In genomic region chr6:107491059-107491609, GRCh38 we compare ENCODE assay signal across 8 cellular contexts. TPM values are rescaled to one million over a fixed set of nuclear protein-coding genes. Genes with fewer than 3 reads are reported as not detected.
DNase-seq lines count a peak whose midpoint lies in the region; ATAC-seq and TF ChIP-seq lines count a peak whose summit lies in the region.

No MANE protein-coding gene starts in this region.

- H3K4me3 ChIP-seq in CD4-positive, CD25-positive, alpha-beta regulatory T cell (ENCODE audit: low read depth, low read length) = no peak overlapping the region
- H3K4me3 ChIP-seq in IMR-90 (ENCODE audit: insufficient read depth, low read depth, low read length) = peak overlapping the region; percentile 93
- H3K4me3 ChIP-seq in osteoblast (ENCODE audit: insufficient read depth, low read length) = peak overlapping the region; percentile 73

- H2BK15ac ChIP-seq in IMR-90 (ENCODE audit: low read depth, low read length) = no peak overlapping the region

- peak in 1 of 2 donors; percentile 7 for ATAC-seq in CD4-positive, CD25-positive, alpha-beta regulatory T cell (ENCODE audit: low read depth in 2 of 2)
- ATAC-seq in IMR-90 (ENCODE audit: low read depth) (no peak), Right ventricle myocardium superior (ENCODE audit: poor library complexity) (peak; percentile 68), HG02852 (IDR thresholded peaks at IDR 0.05; ENCODE audit: unreplicated experiment) (no peak), HG02840 (IDR thresholded peaks at IDR 0.05; ENCODE audit: low FRiP score, unreplicated experiment) (no peak)
- ATAC-seq in activated T-cell treated with anti-CD3 and anti-CD28 coated beads, Interleukin-2, amount 50 U/mL, for 72 hours (replicated peaks in 1 of 2) = peak; percentile 6 to 18

- WGBS in IMR-90 (ENCODE audit: extremely low coverage in 2 of 2, insufficient read length in 1 of 2), 2 experiments = 0% methylated on average over 1 of the region's 40 CpGs; no CpG with 5 or more reads in 1 of the 2 experiments

- H3K4me1 Mint-ChIP-seq in CD4-positive, CD25-positive, alpha-beta regulatory T cell = peaks cover 0 to 30% (median 12%) of the 10 kb centered on the region in 4 donors
- H3K4me1 Mint-ChIP-seq in activated T-cell treated with anti-CD3 and anti-CD28 coated beads, Interleukin-2, amount 50 U/mL, for 72 hours (ENCODE audit: low read depth) = peaks cover 27% of the 10 kb centered on the region

- POLR2A ChIA-PET in IMR-90 (lab: Charles Lee; ENCODE audit: unreplicated experiment) = interaction anchor here (0.9 kb wide), 1 partner anchor 467 kb away, joined by 3 read pairs; the partner anchor contains the start of gene SEC63

- dilution Hi-C loops in IMR-90 (cut with HindIII; ENCODE audit: low sequenced_read_pairs, unreplicated experiment) = no loop called here

- peaks cover 59% of the 10 kb centered on the region for H3K27me3 ChIP-seq in CD4-positive, CD25-positive, alpha-beta regulatory T cell (ENCODE audit: control insufficient read depth, insufficient read depth, low read length)
- H3K27me3 ChIP-seq in IMR-90 (ENCODE audit: control insufficient read depth, insufficient read depth, low read length) = peaks cover 11% of the 10 kb centered on the region
- peaks cover 56% of the 10 kb centered on the region for H3K27me3 ChIP-seq in osteoblast (ENCODE audit: insufficient read depth, low read length)

- peaks cover 31% of the 10 kb centered on the region for H3K27me3 Mint-ChIP-seq in CD4-positive, CD25-positive, alpha-beta regulatory T cell
- H3K27me3 Mint-ChIP-seq in activated T-cell treated with anti-CD3 and anti-CD28 coated beads, Interleukin-2, amount 50 U/mL, for 72 hours (ENCODE audit: low read depth) = peaks cover 36% of the 10 kb centered on the region

- no peak overlapping the region for H2BK20ac ChIP-seq in IMR-90 (ENCODE audit: low read depth, low read length)

- H2BK5ac ChIP-seq in IMR-90 (ENCODE audit: low read depth, low read length, poor library complexity, severe bottlenecking) = no peak overlapping the region

- in situ Hi-C loops in IMR-90 (cut with MboI; ENCODE audit: low sequenced_read_pairs) = loop anchor here (10.0 kb wide), 2 partner anchors 354 to 366 kb away; no protein-coding TSS in a partner anchor

- peak overlapping the region; percentile 74; the same call in 1 of the 2 replicates for H3K9ac ChIP-seq in IMR-90 (ENCODE audit: low read depth, low read length)

- peak overlapping the region; percentile 33; the same call in 1 of the 2 replicates for H2BK120ac ChIP-seq in IMR-90 (ENCODE audit: low read depth, low read length)

- peaks cover 0 to 19% of the 10 kb centered on the region in 2 experiments; a peak in 1 of 4 replicates for H3K79me1 ChIP-seq in IMR-90 (ENCODE audit: low read depth in 1 of 2, low read length in 2 of 2)

- no peaks in the 10 kb centered on the region for H3K36me3 ChIP-seq in CD4-positive, CD25-positive, alpha-beta regulatory T cell (ENCODE audit: control insufficient read depth, insufficient read depth, low read length)
- H3K36me3 ChIP-seq in IMR-90 (ENCODE audit: control insufficient read depth, insufficient read depth, low read length) (no peaks in the 10 kb centered on the region), osteoblast (ENCODE audit: insufficient read depth, low read length) (no peaks in the 10 kb centered on the region)

- no TSS peak for BruUV-seq in IMR-90 (replicated peaks; lab: Mats Ljungman, UMichigan)

- TF ChIP-seq CTCF in IMR-90 (conservative IDR thresholded peaks at IDR 0.05; ENCODE audit: low read depth, low read length) (no peak), osteoblast (IDR thresholded peaks at IDR 0.05; ENCODE audit: extremely low read depth, low read depth, low read length) (no peak)

- H3K4me2 ChIP-seq in IMR-90 (ENCODE audit: low read depth, low read length) = peak overlapping the region; percentile 95
- peak overlapping the region; percentile 80 for H3K4me2 ChIP-seq in osteoblast (ENCODE audit: insufficient read depth, low read length)

- no peak overlapping the region for H3K27ac Mint-ChIP-seq in CD4-positive, CD25-positive, alpha-beta regulatory T cell
- H3K27ac Mint-ChIP-seq in activated T-cell treated with anti-CD3 and anti-CD28 coated beads, Interleukin-2, amount 50 U/mL, for 72 hours = no peak overlapping the region

- H4K91ac ChIP-seq in IMR-90 (ENCODE audit: insufficient read depth, low read depth, low read length) = no peak overlapping the region

- no peak overlapping the region; the same call in 1 of the 2 replicates for H3K18ac ChIP-seq in IMR-90 (ENCODE audit: low read depth, low read length)

- no peak overlapping the region for H3K27ac ChIP-seq in CD4-positive, CD25-positive, alpha-beta regulatory T cell (ENCODE audit: insufficient read depth, low read length, poor library complexity, severe bottlenecking)
- H3K27ac ChIP-seq in IMR-90 (ENCODE audit: insufficient read depth, low read length) = peak overlapping the region; percentile 39; the same call in 1 of the 2 replicates
- H3K27ac ChIP-seq in osteoblast (ENCODE audit: low read depth, low read length) = no peak overlapping the region

- no peak overlapping the region for H3K14ac ChIP-seq in IMR-90 (replicated peaks; ENCODE audit: low read depth, low read length)

- no peak overlapping the region for H3K4ac ChIP-seq in IMR-90 (ENCODE audit: low read depth, low read length)

- peaks cover 28% of the 10 kb centered on the region for H3K4me1 ChIP-seq in CD4-positive, CD25-positive, alpha-beta regulatory T cell (ENCODE audit: control insufficient read depth, insufficient read depth, low read length, poor library complexity, severe bottlenecking)
- peaks cover 3% of the 10 kb centered on the region for H3K4me1 ChIP-seq in IMR-90 (ENCODE audit: control insufficient read depth, insufficient read depth, low read length)
- H3K4me1 ChIP-seq in osteoblast (ENCODE audit: insufficient read depth, low read length) = peaks cover 42% of the 10 kb centered on the region

- H3K36me3 Mint-ChIP-seq in CD4-positive, CD25-positive, alpha-beta regulatory T cell = peaks cover 3% of the 10 kb centered on the region
- peaks cover 4 to 5% of the 10 kb centered on the region in 2 donors for H3K36me3 Mint-ChIP-seq in activated T-cell treated with anti-CD3 and anti-CD28 coated beads, Interleukin-2, amount 50 U/mL, for 72 hours (ENCODE audit: insufficient read depth in 2 of 2)

- no peak overlapping the region for H4K8ac ChIP-seq in IMR-90 (ENCODE audit: low read depth in 2 of 2, low read length in 2 of 2)

- H4K5ac ChIP-seq in IMR-90 (ENCODE audit: low read depth, low read length) = no peak overlapping the region

- peak overlapping the region; percentile 28; the same call in 1 of the 2 replicates for H3K23ac ChIP-seq in IMR-90 (ENCODE audit: low read depth, low read length)

- peak overlapping the region; percentile 92 for H2AFZ ChIP-seq in IMR-90 (replicated peaks; ENCODE audit: low read length, poor library complexity)
- peak overlapping the region; percentile 78 for H2AFZ ChIP-seq in osteoblast (ENCODE audit: low read length)

- no peaks in the 10 kb centered on the region for H3K79me2 ChIP-seq in osteoblast (ENCODE audit: insufficient read depth, low read length)

- TF ChIP-seq POLR2A in IMR-90 (IDR thresholded peaks at IDR 0.05; ENCODE audit: low read depth, low read length) = no peak

- H2AK9ac ChIP-seq in IMR-90 (replicated peaks; ENCODE audit: low read depth, low read length, poor library complexity) = peak overlapping the region; percentile 44

- intact Hi-C loops in IMR-90 (cut with micrococcal nuclease) (loop anchor here (2.0 to 5.0 kb wide), 3 partner anchors 151 to 358 kb away; no protein-coding TSS in a partner anchor), Right ventricle myocardium superior (cut with DNase I) (loop anchor here (10.0 kb wide), 1 partner anchor 164 kb away; no protein-coding TSS in a partner anchor)

- peak in 1 of 3 donors; percentile 3 for DNase-seq in CD4-positive, CD25-positive, alpha-beta regulatory T cell
- DNase-seq in IMR-90 = peak; percentile 20
- DNase-seq in activated T-cell treated with anti-CD3 and anti-CD28 coated beads, Interleukin-2, amount 50 U/mL, for 72 hours = peak; percentile 23 to 26
- peak; percentile 87 for DNase-seq in Right ventricle myocardium superior
- peak; percentile 90 for DNase-seq in osteoblast (ENCODE audit: insufficient read length, low spot score, missing footprints)
- DNase-seq in GM19240 (ENCODE audit: insufficient read length, low spot score) = no peak

- peak overlapping the region in 3 of 4 donors; percentile 82 to 86 (median 86) for H3K4me3 Mint-ChIP-seq in CD4-positive, CD25-positive, alpha-beta regulatory T cell
- peak overlapping the region; percentile 89 to 93 for H3K4me3 Mint-ChIP-seq in activated T-cell treated with anti-CD3 and anti-CD28 coated beads, Interleukin-2, amount 50 U/mL, for 72 hours

- no peaks in the 10 kb centered on the region for H3K9me1 ChIP-seq in IMR-90 (ENCODE audit: insufficient read depth, low read length)

- no peaks in the 10 kb centered on the region for H3K9me3 ChIP-seq in CD4-positive, CD25-positive, alpha-beta regulatory T cell (ENCODE audit: control insufficient read depth in 2 of 2, low read length in 2 of 2)
- H3K9me3 ChIP-seq in IMR-90 (ENCODE audit: control insufficient read depth, insufficient read depth, low read length) (no peaks in the 10 kb centered on the region), osteoblast (ENCODE audit: low read depth, low read length) (no peaks in the 10 kb centered on the region)

- no peak overlapping the region for H2AK5ac ChIP-seq in IMR-90 (ENCODE audit: low read depth, low read length)

- CTCF ChIA-PET in IMR-90 (lab: Yijun Ruan, JAX) = interaction anchor here (0.6 to 4.6 kb wide), 2 partner anchors 153 to 173 kb away, joined by 3 to 25 read pairs; no protein-coding TSS in a partner anchor

- H3K56ac ChIP-seq in IMR-90 (ENCODE audit: extremely low read depth, insufficient read depth, low read length) = no peak overlapping the region

- no peak for TF ChIP-seq RAD21 in IMR-90 (IDR thresholded peaks at IDR 0.05; ENCODE audit: low read length)

- no peaks in the 10 kb centered on the region; the same call in 1 of the 2 replicates for H4K20me1 ChIP-seq in IMR-90 (ENCODE audit: insufficient read depth, low read length)
- peaks cover 7% of the 10 kb centered on the region for H4K20me1 ChIP-seq in osteoblast (ENCODE audit: insufficient read depth, low read length)

- H3K9me3 Mint-ChIP-seq in CD4-positive, CD25-positive, alpha-beta regulatory T cell = peaks cover 0 to 7% (median 0%) of the 10 kb centered on the region in 7 donors
- H3K9me3 Mint-ChIP-seq in activated T-cell treated with anti-CD3 and anti-CD28 coated beads, Interleukin-2, amount 50 U/mL, for 72 hours = no peaks in the 10 kb centered on the region

RNA-seq across cellular contexts. Expression of gene SOBP, which starts 1.2 kb away (rescaled TPM):
- total RNA-seq in CD4-positive, CD25-positive, alpha-beta regulatory T cell = not detected
- polyA plus RNA-seq in CD4-positive, CD25-positive, alpha-beta regulatory T cell = under 1 TPM in 2 of 4 donors, not detected in 2; 0.07 to 0.13 TPM
- 0.72 and 1.1 TPM in 2 replicates for total RNA-seq in IMR-90 (2012; rRNA removed)
- polyA plus RNA-seq in IMR-90 (2012; rRNA removed) = 0.60 and 0.99 TPM in 2 replicates
- 0.15 and 1.0 TPM in 2 replicates for polyA plus RNA-seq in IMR-90 (2012; cell fraction: cytosol; rRNA removed)
- polyA plus RNA-seq in IMR-90 (2012; cell fraction: nucleus; rRNA removed; ENCODE audit: low replicate concordance) = 1.8 and 2.6 TPM in 2 replicates
- under 1 TPM; 0.44 to 0.91 TPM for total RNA-seq in activated T-cell treated with anti-CD3 and anti-CD28 coated beads, Interleukin-2, amount 50 U/mL, for 72 hours
- total RNA-seq in Right ventricle myocardium superior = 15.6 TPM
- 3.6 and 12.1 TPM in 2 replicates for total RNA-seq in osteoblast

RNA-seq across cellular contexts. Expression of gene PDSS2, which starts 31.8 kb away (rescaled TPM):
- total RNA-seq in CD4-positive, CD25-positive, alpha-beta regulatory T cell = 13.7 TPM
- polyA plus RNA-seq in CD4-positive, CD25-positive, alpha-beta regulatory T cell = 10 to 100 TPM; 11.6 to 18.8 (median 15.4) TPM
- total RNA-seq in IMR-90 (2012; rRNA removed) (8.6 and 8.9 TPM in 2 replicates), Right ventricle myocardium superior (15.6 TPM), osteoblast (12.3 and 13.0 TPM in 2 replicates)
- polyA plus RNA-seq in IMR-90 (2012; rRNA removed) = 9.2 and 10.1 TPM in 2 replicates
- polyA plus RNA-seq in IMR-90 (2012; cell fraction: cytosol; rRNA removed) = 6.2 and 8.7 TPM in 2 replicates
- 4.5 and 4.9 TPM in 2 replicates for polyA plus RNA-seq in IMR-90 (2012; cell fraction: nucleus; rRNA removed; ENCODE audit: low replicate concordance)
- 10 to 100 TPM; 12.1 to 14.3 TPM for total RNA-seq in activated T-cell treated with anti-CD3 and anti-CD28 coated beads, Interleukin-2, amount 50 U/mL, for 72 hours

Comparison
In these comparisons a context has a peak if more than half of its experiments do, and no peak if none do; other contexts are left out.
1. ATAC-seq: peak in activated T-cell treated with anti-CD3 and anti-CD28 coated beads, Interleukin-2, amount 50 U/mL, for 72 hours (2 of 2) and Right ventricle myocardium superior (single experiment); none in IMR-90 (single experiment), HG02852 (single experiment) and HG02840 (single experiment).